8 cellular contexts compared by ENCODE assay signal in the genomic region with DNA sequence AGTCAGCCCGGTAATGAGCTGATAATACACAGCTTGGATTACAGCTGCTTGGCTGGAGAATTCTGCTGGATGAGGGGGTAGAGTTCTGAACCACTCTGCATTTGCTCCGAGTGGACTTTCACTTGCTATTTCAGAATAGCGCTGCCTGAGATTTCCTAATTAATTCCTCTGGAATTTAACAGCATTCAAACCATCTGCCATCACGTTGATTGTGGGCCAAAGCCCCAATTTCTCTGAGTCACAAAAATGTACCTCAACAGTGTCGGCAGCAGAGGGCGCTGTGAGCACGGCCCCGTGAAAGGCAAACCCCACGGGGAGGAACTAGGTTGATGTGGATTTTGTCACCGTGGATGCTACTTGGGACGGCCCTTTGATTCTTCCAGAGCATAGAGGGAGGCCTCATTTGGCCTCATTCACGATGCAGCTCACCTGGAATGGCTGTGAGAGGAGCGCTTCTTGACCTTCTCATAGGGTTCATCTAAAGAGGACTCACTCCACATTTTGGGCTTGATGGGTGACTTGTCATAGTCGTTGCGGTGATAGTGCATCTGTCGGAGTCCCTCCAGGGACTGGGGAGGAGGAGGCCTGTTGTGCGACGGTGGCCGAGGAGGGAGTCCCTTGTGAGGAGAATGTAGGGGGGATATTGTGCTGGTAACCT.
DNase-seq lines count a peak whose midpoint lies in the region; ATAC-seq and TF ChIP-seq lines count a peak whose summit lies in the region.

No MANE protein-coding gene starts in this region.

- H3K9me3 ChIP-seq in BLaER1 (no peaks in the 10 kb centered on the region), GM23248 (ENCODE audit: low read depth) (no peaks in the 10 kb centered on the region), OCI-LY3 (ENCODE audit: insufficient read depth, low read length) (no peaks in the 10 kb centered on the region)

- H3K4me3 ChIP-seq in BLaER1 (no peak overlapping the region), GM23248 (no peak overlapping the region), OCI-LY3 (ENCODE audit: low read length) (no peak overlapping the region)

- DNase-seq in GM23248 (peak; percentile 77), fibroblast of gingiva (ENCODE audit: low read depth) (peak; percentile 56)
- DNase-seq in activated T-cell treated with anti-CD3 and anti-CD28 coated beads, Interleukin-2, amount 50 U/mL, for 48 hours, result peak; percentile 80 to 82
- DNase-seq in natural killer cell treated with Interleukin-12 subunit alpha and Interleukin-12 subunit beta and Interleukin-15 and Interleukin-18, amount 100 ng/mL, for 72 hours (ENCODE audit: low spot score), result no peak

- H3K79me2 ChIP-seq in GM23248 (ENCODE audit: insufficient read depth) (no peaks in the 10 kb centered on the region), OCI-LY3 (ENCODE audit: low read length) (no peaks in the 10 kb centered on the region)

- H3K4me2 ChIP-seq in BLaER1 (peak overlapping the region; percentile 78), GM23248 (ENCODE audit: unreplicated experiment) (peak overlapping the region; percentile 64), OCI-LY3 (ENCODE audit: low read length) (no peak overlapping the region)

- H2AFZ ChIP-seq in GM23248 (0 out of 2 replicates have a peak overlapping the region, but pooled peaks have one; percentile 3), OCI-LY3 (ENCODE audit: low read depth, low read length) (no peak overlapping the region)

- H3K4me1 Mint-ChIP-seq in natural killer cell treated with Interleukin-12 subunit alpha and Interleukin-12 subunit beta and Interleukin-15 and Interleukin-18, amount 100 ng/mL, for 72 hours (ENCODE audit: low read depth in 2 of 2), result peaks cover 4 to 9% of the 10 kb centered on the region in 2 donors
- peaks cover 7% of the 10 kb centered on the region for H3K4me1 Mint-ChIP-seq in stimulated activated memory B cell treated with anti-CD40 and anti-IgM and Interleukin-4, amounts not matched to agents 10 μg/mL and 1 μg/mL and 100 μg/mL, for 72 hours

- H4K20me1 ChIP-seq in BLaER1 (no peaks in the 10 kb centered on the region), GM23248 (ENCODE audit: insufficient read depth) (no peaks in the 10 kb centered on the region), OCI-LY3 (ENCODE audit: insufficient read depth, low read length) (no peaks in the 10 kb centered on the region)

- H3K27me3 Mint-ChIP-seq in natural killer cell treated with Interleukin-12 subunit alpha and Interleukin-12 subunit beta and Interleukin-15 and Interleukin-18, amount 100 ng/mL, for 72 hours, result peaks cover 0 to 3% of the 10 kb centered on the region in 2 donors
- H3K27me3 Mint-ChIP-seq in stimulated activated memory B cell treated with anti-CD40 and anti-IgM and Interleukin-4, amounts not matched to agents 10 μg/mL and 1 μg/mL and 100 μg/mL, for 72 hours, result no peaks in the 10 kb centered on the region

- peak overlapping the region; percentile 51; the same call in 1 of the 2 replicates for H3K27ac ChIP-seq in BLaER1
- H3K27ac ChIP-seq in GM23248, result peak overlapping the region; percentile 41
- H3K27ac ChIP-seq in OCI-LY3 (ENCODE audit: low read length), result no peak overlapping the region

- H3K4me1 ChIP-seq in BLaER1, result peaks cover 34% of the 10 kb centered on the region
- peaks cover 14% of the 10 kb centered on the region for H3K4me1 ChIP-seq in GM23248 (ENCODE audit: insufficient read depth)
- peaks cover 6% of the 10 kb centered on the region; the same call in 1 of the 2 replicates for H3K4me1 ChIP-seq in OCI-LY3 (ENCODE audit: low read length)

- H3K27me3 ChIP-seq in BLaER1, result no peaks in the 10 kb centered on the region
- H3K27me3 ChIP-seq in GM23248 (replicated peaks; ENCODE audit: insufficient read depth), result no peaks in the 10 kb centered on the region
- H3K27me3 ChIP-seq in OCI-LY3 (ENCODE audit: low read depth, low read length), result no peaks in the 10 kb centered on the region

- WGBS in GM23248 (ENCODE audit: low coverage in 1 of 2, low lambda C conversion rate in 2 of 2, missing lambda C conversion rate in 2 of 2), 2 experiments, result 29 to 30% methylated on average over 19 of the region's 19 CpGs

- H3K36me3 ChIP-seq in BLaER1 (peaks cover 8% of the 10 kb centered on the region; the same call in 1 of the 2 replicates), GM23248 (ENCODE audit: low read depth) (peaks cover 9% of the 10 kb centered on the region; the same call in 1 of the 2 replicates), OCI-LY3 (replicated peaks; ENCODE audit: low read depth, low read length) (peaks cover 49% of the 10 kb centered on the region)

- in situ Hi-C loops in GM23248 (cut with MboI), result loop anchor here (5.0 kb wide), 1 partner anchor 122 kb away; no protein-coding TSS in a partner anchor

- H3K36me3 Mint-ChIP-seq in natural killer cell treated with Interleukin-12 subunit alpha and Interleukin-12 subunit beta and Interleukin-15 and Interleukin-18, amount 100 ng/mL, for 72 hours, result no peaks in the 10 kb centered on the region
- no peaks in the 10 kb centered on the region for H3K36me3 Mint-ChIP-seq in stimulated activated memory B cell treated with anti-CD40 and anti-IgM and Interleukin-4, amounts not matched to agents 10 μg/mL and 1 μg/mL and 100 μg/mL, for 72 hours

- no peaks in the 10 kb centered on the region for H3K9me2 ChIP-seq in GM23248 (ENCODE audit: insufficient read depth)

- TF ChIP-seq CTCF in OCI-LY3 (IDR thresholded peaks at IDR 0.05; ENCODE audit: low read depth, low read length), result peak; percentile 84

- peaks cover 25% of the 10 kb centered on the region for H3F3A ChIP-seq in GM23248 (ENCODE audit: insufficient read depth)

- no peak overlapping the region for H3K27ac Mint-ChIP-seq in natural killer cell treated with Interleukin-12 subunit alpha and Interleukin-12 subunit beta and Interleukin-15 and Interleukin-18, amount 100 ng/mL, for 72 hours
- no peak overlapping the region for H3K27ac Mint-ChIP-seq in stimulated activated memory B cell treated with anti-CD40 and anti-IgM and Interleukin-4, amounts not matched to agents 10 μg/mL and 1 μg/mL and 100 μg/mL, for 72 hours

- ATAC-seq in natural killer cell treated with Interleukin-12 subunit alpha and Interleukin-12 subunit beta and Interleukin-15 and Interleukin-18, amount 100 ng/mL, for 72 hours, result peak; percentile 54 to 60
- peak; percentile 32 for ATAC-seq in stimulated activated memory B cell treated with anti-CD40 and anti-IgM and Interleukin-4, amounts not matched to agents 10 μg/mL and 1 μg/mL and 100 μg/mL, for 72 hours
- ATAC-seq in GM18870 (IDR thresholded peaks at IDR 0.05; ENCODE audit: unreplicated experiment), result no peak

- no peak overlapping the region for H3K9ac ChIP-seq in BLaER1
- peak overlapping the region; percentile 34 for H3K9ac ChIP-seq in GM23248
- H3K9ac ChIP-seq in OCI-LY3 (ENCODE audit: low read length), result no peak overlapping the region

- no peaks in the 10 kb centered on the region for H3K9me3 Mint-ChIP-seq in natural killer cell treated with Interleukin-12 subunit alpha and Interleukin-12 subunit beta and Interleukin-15 and Interleukin-18, amount 100 ng/mL, for 72 hours
- H3K9me3 Mint-ChIP-seq in stimulated activated memory B cell treated with anti-CD40 and anti-IgM and Interleukin-4, amounts not matched to agents 10 μg/mL and 1 μg/mL and 100 μg/mL, for 72 hours, result no peaks in the 10 kb centered on the region

- H3K4me3 Mint-ChIP-seq in natural killer cell treated with Interleukin-12 subunit alpha and Interleukin-12 subunit beta and Interleukin-15 and Interleukin-18, amount 100 ng/mL, for 72 hours, result peak overlapping the region; percentile 4
- no peak overlapping the region for H3K4me3 Mint-ChIP-seq in stimulated activated memory B cell treated with anti-CD40 and anti-IgM and Interleukin-4, amounts not matched to agents 10 μg/mL and 1 μg/mL and 100 μg/mL, for 72 hours
